ENCODE assay signal across 1 cellular context in the genomic region with DNA sequence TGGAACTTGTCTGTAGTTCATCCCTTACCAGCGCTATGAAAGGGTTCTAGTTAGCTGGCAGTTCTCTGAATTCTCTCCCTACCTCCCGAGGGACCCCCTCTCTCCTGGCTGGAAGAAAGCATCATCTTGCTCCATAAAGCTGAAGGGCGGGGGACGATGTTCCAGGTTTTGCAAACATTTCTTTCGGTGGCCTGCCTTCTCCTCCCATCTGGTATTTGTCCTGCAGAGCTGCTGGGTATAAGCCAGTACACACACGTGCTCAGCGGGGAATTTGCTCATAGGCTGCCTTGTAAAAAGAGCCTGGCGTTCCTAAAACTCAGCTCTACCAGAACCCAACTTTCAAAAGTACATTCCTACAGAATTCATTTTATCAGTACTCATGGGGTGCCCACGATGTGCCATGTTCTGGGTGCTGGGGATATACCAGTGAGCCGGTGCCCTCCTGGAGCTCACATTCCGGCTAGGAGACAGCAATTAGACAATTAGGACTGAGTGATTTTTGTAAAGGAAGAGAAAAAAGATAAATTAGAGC.
TF ChIP-seq lines count a peak whose summit lies in the region.

No MANE protein-coding gene starts in this region.

TF ChIP-seq in SK-N-SH, 30 proteins besides CTCF, POLR2A, EP300 and RAD21:
- no peak for TF ChIP-seq MEF2A (IDR thresholded peaks at IDR 0.05; ENCODE audit: borderline replicate concordance, low read depth)
- TF ChIP-seq, protein P1, sequence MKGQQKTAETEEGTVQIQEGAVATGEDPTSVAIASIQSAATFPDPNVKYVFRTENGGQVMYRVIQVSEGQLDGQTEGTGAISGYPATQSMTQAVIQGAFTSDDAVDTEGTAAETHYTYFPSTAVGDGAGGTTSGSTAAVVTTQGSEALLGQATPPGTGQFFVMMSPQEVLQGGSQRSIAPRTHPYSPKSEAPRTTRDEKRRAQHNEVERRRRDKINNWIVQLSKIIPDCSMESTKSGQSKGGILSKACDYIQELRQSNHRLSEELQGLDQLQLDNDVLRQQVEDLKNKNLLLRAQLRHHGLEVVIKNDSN (IDR thresholded peaks at IDR 0.05; ENCODE audit: borderline replicate concordance, low read depth) = peak; percentile 65; the same call in 1 of the 2 replicates
- TF ChIP-seq TCF12 (IDR thresholded peaks at IDR 0.05) = 0 out of 2 replicates have a peak, but pooled peaks have one; percentile 17
- TF ChIP-seq, protein P2, sequence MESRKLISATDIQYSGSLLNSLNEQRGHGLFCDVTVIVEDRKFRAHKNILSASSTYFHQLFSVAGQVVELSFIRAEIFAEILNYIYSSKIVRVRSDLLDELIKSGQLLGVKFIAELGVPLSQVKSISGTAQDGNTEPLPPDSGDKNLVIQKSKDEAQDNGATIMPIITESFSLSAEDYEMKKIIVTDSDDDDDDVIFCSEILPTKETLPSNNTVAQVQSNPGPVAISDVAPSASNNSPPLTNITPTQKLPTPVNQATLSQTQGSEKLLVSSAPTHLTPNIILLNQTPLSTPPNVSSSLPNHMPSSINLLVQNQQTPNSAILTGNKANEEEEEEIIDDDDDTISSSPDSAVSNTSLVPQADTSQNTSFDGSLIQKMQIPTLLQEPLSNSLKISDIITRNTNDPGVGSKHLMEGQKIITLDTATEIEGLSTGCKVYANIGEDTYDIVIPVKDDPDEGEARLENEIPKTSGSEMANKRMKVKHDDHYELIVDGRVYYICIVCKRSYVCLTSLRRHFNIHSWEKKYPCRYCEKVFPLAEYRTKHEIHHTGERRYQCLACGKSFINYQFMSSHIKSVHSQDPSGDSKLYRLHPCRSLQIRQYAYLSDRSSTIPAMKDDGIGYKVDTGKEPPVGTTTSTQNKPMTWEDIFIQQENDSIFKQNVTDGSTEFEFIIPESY (IDR thresholded peaks at IDR 0.05; ENCODE audit: borderline replicate concordance, low read depth) = no peak
- no peak for TF ChIP-seq EZH2phosphoT487 (IDR thresholded peaks at IDR 0.05; ENCODE audit: borderline replicate concordance, low read depth)
- TF ChIP-seq, protein P3, sequence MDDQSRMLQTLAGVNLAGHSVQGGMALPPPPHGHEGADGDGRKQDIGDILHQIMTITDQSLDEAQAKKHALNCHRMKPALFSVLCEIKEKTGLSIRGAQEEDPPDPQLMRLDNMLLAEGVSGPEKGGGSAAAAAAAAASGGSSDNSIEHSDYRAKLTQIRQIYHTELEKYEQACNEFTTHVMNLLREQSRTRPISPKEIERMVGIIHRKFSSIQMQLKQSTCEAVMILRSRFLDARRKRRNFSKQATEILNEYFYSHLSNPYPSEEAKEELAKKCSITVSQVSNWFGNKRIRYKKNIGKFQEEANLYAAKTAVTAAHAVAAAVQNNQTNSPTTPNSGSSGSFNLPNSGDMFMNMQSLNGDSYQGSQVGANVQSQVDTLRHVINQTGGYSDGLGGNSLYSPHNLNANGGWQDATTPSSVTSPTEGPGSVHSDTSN (IDR thresholded peaks at IDR 0.05) = no peak
- no peak; the same call in 1 of the 2 replicates for TF ChIP-seq RCOR1 (IDR thresholded peaks at IDR 0.05; ENCODE audit: low read length)
- TF ChIP-seq, protein P4, sequence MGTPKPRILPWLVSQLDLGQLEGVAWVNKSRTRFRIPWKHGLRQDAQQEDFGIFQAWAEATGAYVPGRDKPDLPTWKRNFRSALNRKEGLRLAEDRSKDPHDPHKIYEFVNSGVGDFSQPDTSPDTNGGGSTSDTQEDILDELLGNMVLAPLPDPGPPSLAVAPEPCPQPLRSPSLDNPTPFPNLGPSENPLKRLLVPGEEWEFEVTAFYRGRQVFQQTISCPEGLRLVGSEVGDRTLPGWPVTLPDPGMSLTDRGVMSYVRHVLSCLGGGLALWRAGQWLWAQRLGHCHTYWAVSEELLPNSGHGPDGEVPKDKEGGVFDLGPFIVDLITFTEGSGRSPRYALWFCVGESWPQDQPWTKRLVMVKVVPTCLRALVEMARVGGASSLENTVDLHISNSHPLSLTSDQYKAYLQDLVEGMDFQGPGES (IDR thresholded peaks at IDR 0.05; ENCODE audit: low read depth, low read length) = no peak
- no peak for TF ChIP-seq NRF1 (IDR thresholded peaks at IDR 0.05; ENCODE audit: low read depth, low read length)
- TF ChIP-seq MXI1 (IDR thresholded peaks at IDR 0.05; ENCODE audit: low read depth, low read length) = peak; percentile 61; the same call in 1 of the 2 replicates
- no peak; the same call in 1 of the 2 replicates for TF ChIP-seq POLR2AphosphoS5 (IDR thresholded peaks at IDR 0.05; ENCODE audit: low read depth, low read length)
- no peak for TF ChIP-seq SIN3A (IDR thresholded peaks at IDR 0.05; ENCODE audit: borderline replicate concordance, low read depth, low read length)
- TF ChIP-seq, protein P5, sequence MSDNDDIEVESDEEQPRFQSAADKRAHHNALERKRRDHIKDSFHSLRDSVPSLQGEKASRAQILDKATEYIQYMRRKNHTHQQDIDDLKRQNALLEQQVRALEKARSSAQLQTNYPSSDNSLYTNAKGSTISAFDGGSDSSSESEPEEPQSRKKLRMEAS (IDR thresholded peaks at IDR 0.05; ENCODE audit: low read depth) = 0 out of 2 replicates have a peak, but pooled peaks have one; percentile 59
- TF ChIP-seq GABPA (IDR thresholded peaks at IDR 0.05; ENCODE audit: low read depth) = no peak
- TF ChIP-seq JUND (IDR thresholded peaks at IDR 0.05) = no peak
- no peak for TF ChIP-seq CHD2 (IDR thresholded peaks at IDR 0.05; ENCODE audit: low read length, partially characterized antibody)
